In the genomic region with DNA sequence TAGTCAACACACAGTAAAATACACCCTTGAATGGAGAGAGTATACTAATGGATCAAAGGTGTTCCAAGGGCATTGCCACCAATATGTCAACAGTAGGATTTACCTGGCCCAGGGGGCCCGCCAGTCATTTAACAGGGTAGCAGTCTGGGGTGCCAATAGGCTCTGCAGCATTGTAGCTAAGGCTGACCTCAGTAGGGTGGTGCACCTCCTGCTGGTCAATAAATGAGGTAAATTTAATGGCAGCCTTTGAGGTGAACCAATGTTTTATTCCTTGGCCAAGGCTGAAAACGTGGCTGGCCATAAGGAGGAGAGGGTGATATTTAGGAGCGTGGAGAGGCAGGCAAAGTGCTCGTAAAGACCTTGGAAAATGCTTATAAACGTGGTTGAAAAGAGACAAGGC, we compare ENCODE assay signal across 13 cellular contexts.
DNase-seq lines count a peak whose midpoint lies in the region; TF ChIP-seq lines count a peak whose summit lies in the region.
"Had no signal": no experiment of that assay in that cellular context is flagged by ENCODE, and none has a peak within 500 bp of the region (broad histone marks: within the 10 kb centered on the region; RNA-seq: fewer than 3 reads in every experiment).

No MANE protein-coding gene starts in this region.

- H3K9ac ChIP-seq in fibroblast of lung (ENCODE audit: insufficient read depth, low read length) = no peak overlapping the region

- H3K9me3 ChIP-seq in fibroblast of lung (ENCODE audit: control insufficient read depth, insufficient read depth, low read depth, low read length) = no peaks in the 10 kb centered on the region
- H3K9me3 ChIP-seq: HAP-1 had no signal

- no peaks in the 10 kb centered on the region for H3K79me2 ChIP-seq in fibroblast of lung (ENCODE audit: control insufficient read depth, insufficient read depth, low read length)

- no peaks in the 10 kb centered on the region for H3K36me3 ChIP-seq in fibroblast of lung (ENCODE audit: control insufficient read depth, insufficient read depth, low read length)
- H3K36me3 ChIP-seq: HAP-1 had no signal

- H3K4me3 ChIP-seq in NB4 (ENCODE audit: low read depth, low read length) = no peak overlapping the region
- H3K4me3 ChIP-seq in fibroblast of lung (replicated peaks in 1 of 4; ENCODE audit: control extremely low read depth in 1 of 4, insufficient read depth in 1 of 4, low read depth in 3 of 4, low read length in 4 of 4) = no peak overlapping the region
- H3K4me3 ChIP-seq: HAP-1 had no signal

- H3K4me1 ChIP-seq in fibroblast of lung (ENCODE audit: control insufficient read depth, extremely low read depth, insufficient read depth, low read length) = no peaks in the 10 kb centered on the region
- H3K4me1 ChIP-seq: HAP-1 had no signal

- no peak for TF ChIP-seq POLR2A in NB4 (IDR thresholded peaks at IDR 0.05; ENCODE audit: extremely low read depth, insufficient read length)

- H4K20me1 ChIP-seq in fibroblast of lung (ENCODE audit: control insufficient read depth, extremely low read depth, insufficient read depth, low read length) = no peaks in the 10 kb centered on the region

- no peaks in the 10 kb centered on the region for H3K27me3 ChIP-seq in fibroblast of lung (ENCODE audit: control insufficient read depth, insufficient read depth, low read length)

- H3K27ac ChIP-seq in fibroblast of lung (ENCODE audit: insufficient read depth, low read length) = no peak overlapping the region

- TF ChIP-seq CTCF in NB4 (IDR thresholded peaks at IDR 0.05; ENCODE audit: low read depth, low read length) (peak; percentile 9), fibroblast of lung (conservative IDR thresholded peaks at IDR 0.05 in 1 of 2, IDR thresholded peaks at IDR 0.05 in 1 of 2; ENCODE audit: low read depth in 1 of 2, low read length in 2 of 2) (peak in 1 of 2 donors; percentile 7)

- no peak overlapping the region for H2AFZ ChIP-seq in fibroblast of lung (ENCODE audit: low read length)

- peak; percentile 5 for DNase-seq in stimulated activated CD4-positive, alpha-beta T cell treated with anti-CD3 and anti-CD28 coated beads, Interleukin-15, amount 100 ng/mL, for 24 hours
- no peak for DNase-seq in stimulated activated CD4-positive, alpha-beta T cell treated with anti-CD3 and anti-CD28 coated beads, Interleukin-4, amount 100 ng/mL, for 4 hours
- peak; percentile 12 for DNase-seq in NB4 (ENCODE audit: low read depth)
- no peak for DNase-seq in fibroblast of lung (ENCODE audit: low read depth in 2 of 2)
- no peak for DNase-seq in GF-D8 (lab: John Stamatoyannopoulos, UW)
- no peak for DNase-seq in NCI-H1930 (lab: John Stamatoyannopoulos, UW)
- no peak for DNase-seq in COR-L47 (lab: John Stamatoyannopoulos, UW)
- DNase-seq in NCI-H2196 (lab: John Stamatoyannopoulos, UW; ENCODE audit: unreplicated experiment) = no peak
- DNase-seq: activated CD4-positive, CD25-positive, alpha-beta regulatory T cell treated with anti-CD3 and anti-CD28 coated beads, Interleukin-2, amount 50 U/mL, for 72 hours; activated naive CD8-positive, alpha-beta T cell treated with anti-CD3 and anti-CD28 coated beads, Interleukin-2, amount 10 ng/mL, durations not matched to agents 7 days and 5 days; effector memory CD8-positive, alpha-beta T cell; NCI-H1105 treated with DMSO at 0.1 percent for 48 hours had no signal

- peak overlapping the region; percentile 2 for H3K4me2 ChIP-seq in fibroblast of lung (ENCODE audit: extremely low read depth, insufficient read depth, low read length)

Comparison
In these comparisons a context has a peak if more than half of its experiments do, and no peak if none do; other contexts are left out.
1. DNase-seq: peak in stimulated activated CD4-positive, alpha-beta T cell treated with anti-CD3 and anti-CD28 coated beads, Interleukin-15, amount 100 ng/mL, for 24 hours (single experiment) and NB4 (single experiment); none in stimulated activated CD4-positive, alpha-beta T cell treated with anti-CD3 and anti-CD28 coated beads, Interleukin-4, amount 100 ng/mL, for 4 hours (0 of 2), fibroblast of lung (0 of 2), GF-D8 (single experiment), NCI-H1930 (0 of 2), COR-L47 (single experiment) and NCI-H2196 (single experiment).